ENCODE assay signal across 10 cellular contexts in genomic region chrY:13704039-13704930, GRCh38. TPM values are rescaled to one million over a fixed set of nuclear protein-coding genes. Genes with fewer than 3 reads are reported as not detected.
A peak's percentile ranks its signal among the peaks of the same experiment; 100 is the strongest.
DNase-seq lines count a peak whose midpoint lies in the region; ATAC-seq and TF ChIP-seq lines count a peak whose summit lies in the region.
"Had no signal": no experiment of that assay in that cellular context is flagged by ENCODE, and none has a peak within 500 bp of the region (broad histone marks: within the 10 kb centered on the region; RNA-seq: fewer than 3 reads in every experiment).

No MANE protein-coding gene starts in this region.

- ATAC-seq in GM21737 (IDR thresholded peaks at IDR 0.05; ENCODE audit: unreplicated experiment) (peak; percentile 20), RWPE2 (ENCODE audit: low read depth) (peak; percentile 49), GM19467 (IDR thresholded peaks at IDR 0.05; ENCODE audit: unreplicated experiment) (no peak)

- H3K9me3 ChIP-seq in RWPE2 (ENCODE audit: severe bottlenecking) (no peaks in the 10 kb centered on the region), fibroblast of lung (ENCODE audit: control insufficient read depth, insufficient read depth, low read depth, low read length) (no peaks in the 10 kb centered on the region), skeletal muscle tissue (ENCODE audit: control insufficient read depth in 3 of 3, low read length in 3 of 3) (no peaks in the 10 kb centered on the region), uterus (no peaks in the 10 kb centered on the region), breast epithelium (no peaks in the 10 kb centered on the region), hepatocyte (ENCODE audit: low read depth) (no peaks in the 10 kb centered on the region)

- intact Hi-C loops in uterus (cut with DNase I; ENCODE audit: low total_unique reads): no loop called here
- intact Hi-C loops in breast epithelium (cut with DNase I; ENCODE audit: low total_unique reads): no loop called here

- H3K27ac ChIP-seq in RWPE2 (ENCODE audit: poor library complexity, severe bottlenecking) (peak overlapping the region; percentile 46), fibroblast of lung (ENCODE audit: insufficient read depth, low read length) (peak overlapping the region; percentile 0), skeletal muscle tissue (ENCODE audit: low read depth, low read length) (no peak overlapping the region), uterus (no peak overlapping the region), breast epithelium (no peak overlapping the region), hepatocyte (no peak overlapping the region)

- no peaks in the 10 kb centered on the region for H4K20me1 ChIP-seq in fibroblast of lung (ENCODE audit: control insufficient read depth, extremely low read depth, insufficient read depth, low read length)
- H4K20me1 ChIP-seq in hepatocyte (ENCODE audit: insufficient read depth, poor library complexity, severe bottlenecking): no peaks in the 10 kb centered on the region

- H3K4me1 ChIP-seq in RWPE2 (ENCODE audit: insufficient read depth, poor library complexity, severe bottlenecking) (peaks cover 3% of the 10 kb centered on the region), fibroblast of lung (ENCODE audit: control insufficient read depth, extremely low read depth, insufficient read depth, low read length) (no peaks in the 10 kb centered on the region), skeletal muscle tissue (ENCODE audit: control insufficient read depth in 3 of 3, insufficient read depth in 3 of 3, low read length in 3 of 3) (no peaks in the 10 kb centered on the region), uterus (no peaks in the 10 kb centered on the region), breast epithelium (no peaks in the 10 kb centered on the region), hepatocyte (ENCODE audit: insufficient read depth) (no peaks in the 10 kb centered on the region)

- peak overlapping the region; percentile 20 for H3K9ac ChIP-seq in fibroblast of lung (ENCODE audit: insufficient read depth, low read length)
- peak overlapping the region in 2 of 3 donors; percentile 80 to 85 for H3K9ac ChIP-seq in skeletal muscle tissue (ENCODE audit: low read depth in 1 of 3, low read length in 3 of 3)

- H3K36me3 ChIP-seq in RWPE2 (ENCODE audit: low read depth) (no peaks in the 10 kb centered on the region), fibroblast of lung (ENCODE audit: control insufficient read depth, insufficient read depth, low read length) (no peaks in the 10 kb centered on the region), skeletal muscle tissue (ENCODE audit: control insufficient read depth in 3 of 3, insufficient read depth in 3 of 3, low read length in 3 of 3) (no peaks in the 10 kb centered on the region), uterus (no peaks in the 10 kb centered on the region), breast epithelium (no peaks in the 10 kb centered on the region), hepatocyte (replicated peaks; ENCODE audit: insufficient read depth, low read depth) (no peaks in the 10 kb centered on the region)

- H2AFZ ChIP-seq in fibroblast of lung (ENCODE audit: low read length): peak overlapping the region; percentile 42
- no peak overlapping the region for H2AFZ ChIP-seq in hepatocyte

- no peaks in the 10 kb centered on the region for H3K9me2 ChIP-seq in hepatocyte (replicated peaks; ENCODE audit: insufficient read depth)

- peak overlapping the region; percentile 31 for H3K4me3 ChIP-seq in RWPE2 (ENCODE audit: severe bottlenecking)
- peak overlapping the region in 3 of 4 experiments; percentile 8 to 78 (median 64) for H3K4me3 ChIP-seq in fibroblast of lung (replicated peaks in 1 of 4; ENCODE audit: control extremely low read depth in 1 of 4, insufficient read depth in 1 of 4, low read depth in 3 of 4, low read length in 4 of 4)
- H3K4me3 ChIP-seq in skeletal muscle tissue (ENCODE audit: low read length in 3 of 3): peak overlapping the region in 2 of 3 donors; percentile 74 to 78
- no peak overlapping the region for H3K4me3 ChIP-seq in uterus
- peak overlapping the region in 1 of 3 donors; percentile 48 for H3K4me3 ChIP-seq in breast epithelium
- H3K4me3 ChIP-seq in hepatocyte: no peak overlapping the region

- TF ChIP-seq CTCF in RWPE2 (IDR thresholded peaks at IDR 0.05; ENCODE audit: poor library complexity, severe bottlenecking) (peak; percentile 4), fibroblast of lung (conservative IDR thresholded peaks at IDR 0.05 in 1 of 2, IDR thresholded peaks at IDR 0.05 in 1 of 2; ENCODE audit: low read depth in 1 of 2, low read length in 2 of 2) (no peak), uterus (IDR thresholded peaks at IDR 0.05) (no peak), breast epithelium (IDR thresholded peaks at IDR 0.05) (no peak), hepatocyte (IDR thresholded peaks at IDR 0.05; ENCODE audit: poor library complexity) (no peak)

- H3K79me2 ChIP-seq in fibroblast of lung (ENCODE audit: control insufficient read depth, insufficient read depth, low read length) (no peaks in the 10 kb centered on the region), hepatocyte (no peaks in the 10 kb centered on the region)

- no peaks in the 10 kb centered on the region for H3K27me3 ChIP-seq in RWPE2 (ENCODE audit: insufficient read depth, poor library complexity, severe bottlenecking)
- H3K27me3 ChIP-seq in fibroblast of lung (ENCODE audit: control insufficient read depth, insufficient read depth, low read length): no peaks in the 10 kb centered on the region
- H3K27me3 ChIP-seq in skeletal muscle tissue (ENCODE audit: control insufficient read depth in 3 of 3, insufficient read depth in 3 of 3, low read length in 3 of 3): no peaks in the 10 kb centered on the region
- H3K27me3 ChIP-seq in uterus: no peaks in the 10 kb centered on the region
- no peaks in the 10 kb centered on the region for H3K27me3 ChIP-seq in breast epithelium
- H3K27me3 ChIP-seq in hepatocyte: no peaks in the 10 kb centered on the region

- H3K4me2 ChIP-seq in fibroblast of lung (ENCODE audit: extremely low read depth, insufficient read depth, low read length) (no peak overlapping the region), hepatocyte (no peak overlapping the region)

- no peak for DNase-seq in RWPE2 (ENCODE audit: low spot score)
- DNase-seq in fibroblast of lung (ENCODE audit: low read depth in 2 of 2): peak in 1 of 2 donors; percentile 0
- no peak for DNase-seq in uterus
- DNase-seq in breast epithelium (ENCODE audit: low spot score in 2 of 2): no peak
- no peak for DNase-seq in hepatocyte (ENCODE audit: low spot score)
- DNase-seq: IMR-90 had no signal

- no peak for TF ChIP-seq POLR2A in uterus (IDR thresholded peaks at IDR 0.05)
- TF ChIP-seq POLR2A in breast epithelium (IDR thresholded peaks at IDR 0.05): no peak

- WGBS in hepatocyte (ENCODE audit: low lambda C conversion rate, missing lambda C conversion rate): no CpG with 5 or more reads among the region's 32 CpGs

RNA-seq across cellular contexts. Expression of gene TMSB4Y, which starts 0.6 kb away (rescaled TPM):
- total RNA-seq in fibroblast of lung (0.26 TPM in 1 of 2 replicates, not detected in the other), skeletal muscle tissue (1.6 TPM), uterus (not detected), breast epithelium (1 to 10 TPM in 1 of 3 donors, not detected in 2; 2.6 TPM), hepatocyte (not detected in 2 replicates)
- polyA plus RNA-seq in fibroblast of lung (0.58 TPM in 1 of 2 replicates, not detected in the other), hepatocyte (not detected in 2 replicates)
- polyA plus RNA-seq in fibroblast of lung (2012): 0.37 TPM in 1 of 2 replicates, not detected in the other
- not detected in 2 replicates for polyA minus RNA-seq in fibroblast of lung (ENCODE audit: low replicate concordance)
- total RNA-seq: dermis microvascular lymphatic vessel endothelial cell, IMR-90 had no signal
- polyA plus RNA-seq: IMR-90 had no signal

Comparison
In these comparisons a context has a peak if more than half of its experiments do, and no peak if none do; other contexts are left out.
1. H3K27ac ChIP-seq: peak in RWPE2 (single experiment) and fibroblast of lung (single experiment); none in skeletal muscle tissue (single experiment), uterus (0 of 2), breast epithelium (0 of 2) and hepatocyte (single experiment).
2. H3K4me3 ChIP-seq: peak in RWPE2 (single experiment), fibroblast of lung (3 of 4) and skeletal muscle tissue (2 of 3); none in uterus (0 of 2) and hepatocyte (single experiment).